In genomic region chr10:76119515-76119914, GRCh38 we compare ENCODE assay signal across 1 cellular context.
TF ChIP-seq lines count a peak whose summit lies in the region.

No MANE protein-coding gene starts in this region.

TF ChIP-seq in WTC11, 78 proteins besides CTCF, POLR2A, EP300 and RAD21 (continued from another document):
- TF ChIP-seq E2F1 (CRISPR knock-in tag; IDR thresholded peaks at IDR 0.05) (no peak), PREB (CRISPR knock-in tag; IDR thresholded peaks at IDR 0.05; ENCODE audit: borderline replicate concordance) (no peak)
